1 cellular context compared by ENCODE assay signal in the genomic region with DNA sequence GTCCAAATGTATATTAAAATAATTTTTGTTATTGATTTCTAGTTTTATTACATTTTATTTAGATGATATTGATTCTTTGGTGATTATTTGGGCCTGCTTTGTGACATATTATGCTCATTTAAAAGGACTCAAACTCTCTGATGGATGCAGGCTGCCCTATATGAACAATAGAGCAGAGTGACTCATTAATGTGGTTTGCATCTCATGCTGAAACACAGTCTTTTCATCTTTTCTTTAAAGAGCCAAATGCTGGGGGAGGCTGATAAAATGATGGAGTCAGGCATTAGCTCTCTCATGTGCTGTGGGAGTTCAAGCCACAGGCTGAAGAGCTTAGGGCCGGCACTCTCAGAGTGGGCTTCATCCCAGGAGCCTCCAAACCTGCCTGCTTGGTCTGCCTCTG.
A peak's percentile ranks its signal among the peaks of the same experiment; 100 is the strongest.
TF ChIP-seq lines count a peak whose summit lies in the region.

No MANE protein-coding gene starts in this region.

TF ChIP-seq in GM12878, 131 proteins besides CTCF, POLR2A, EP300 and RAD21:
- TF ChIP-seq JUNB (IDR thresholded peaks at IDR 0.05) (peak; percentile 42), NR2C2 (IDR thresholded peaks at IDR 0.05; ENCODE audit: borderline replicate concordance, control insufficient read depth, insufficient read length, low read depth) (no peak), MTA3 (IDR thresholded peaks at IDR 0.05; ENCODE audit: borderline replicate concordance, low read length) (no peak), TCF3 (IDR thresholded peaks at IDR 0.05; ENCODE audit: borderline replicate concordance, insufficient read depth, low read depth, low read length) (no peak), CBX5 (IDR thresholded peaks at IDR 0.05; ENCODE audit: low read depth) (no peak), TCF7 (IDR thresholded peaks at IDR 0.05; ENCODE audit: borderline replicate concordance) (peak; percentile 45; the same call in 1 of the 2 replicates), RUNX3 (IDR thresholded peaks at IDR 0.05; ENCODE audit: low read length) (peak; percentile 71; the same call in 1 of the 2 replicates), BHLHE40 (IDR thresholded peaks at IDR 0.05; ENCODE audit: borderline replicate concordance in 1 of 2, low read depth in 2 of 2, low read length in 1 of 2) (0 out of 4 replicates have a peak, but pooled peaks of 1 of the 2 experiments have one; percentile 8), CREM (IDR thresholded peaks at IDR 0.05; ENCODE audit: low read depth) (peak; percentile 21; the same call in 1 of the 2 replicates), ATF7 (IDR thresholded peaks at IDR 0.05; ENCODE audit: low read depth) (0 out of 2 replicates have a peak, but pooled peaks have one; percentile 21)
- TF ChIP-seq, protein P1, sequence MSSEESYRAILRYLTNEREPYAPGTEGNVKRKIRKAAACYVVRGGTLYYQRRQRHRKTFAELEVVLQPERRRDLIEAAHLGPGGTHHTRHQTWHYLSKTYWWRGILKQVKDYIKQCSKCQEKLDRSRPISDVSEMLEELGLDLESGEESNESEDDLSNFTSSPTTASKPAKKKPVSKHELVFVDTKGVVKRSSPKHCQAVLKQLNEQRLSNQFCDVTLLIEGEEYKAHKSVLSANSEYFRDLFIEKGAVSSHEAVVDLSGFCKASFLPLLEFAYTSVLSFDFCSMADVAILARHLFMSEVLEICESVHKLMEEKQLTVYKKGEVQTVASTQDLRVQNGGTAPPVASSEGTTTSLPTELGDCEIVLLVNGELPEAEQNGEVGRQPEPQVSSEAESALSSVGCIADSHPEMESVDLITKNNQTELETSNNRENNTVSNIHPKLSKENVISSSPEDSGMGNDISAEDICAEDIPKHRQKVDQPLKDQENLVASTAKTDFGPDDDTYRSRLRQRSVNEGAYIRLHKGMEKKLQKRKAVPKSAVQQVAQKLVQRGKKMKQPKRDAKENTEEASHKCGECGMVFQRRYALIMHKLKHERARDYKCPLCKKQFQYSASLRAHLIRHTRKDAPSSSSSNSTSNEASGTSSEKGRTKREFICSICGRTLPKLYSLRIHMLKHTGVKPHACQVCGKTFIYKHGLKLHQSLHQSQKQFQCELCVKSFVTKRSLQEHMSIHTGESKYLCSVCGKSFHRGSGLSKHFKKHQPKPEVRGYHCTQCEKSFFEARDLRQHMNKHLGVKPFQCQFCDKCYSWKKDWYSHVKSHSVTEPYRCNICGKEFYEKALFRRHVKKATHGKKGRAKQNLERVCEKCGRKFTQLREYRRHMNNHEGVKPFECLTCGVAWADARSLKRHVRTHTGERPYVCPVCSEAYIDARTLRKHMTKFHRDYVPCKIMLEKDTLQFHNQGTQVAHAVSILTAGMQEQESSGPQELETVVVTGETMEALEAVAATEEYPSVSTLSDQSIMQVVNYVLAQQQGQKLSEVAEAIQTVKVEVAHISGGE (CRISPR knock-in tag; IDR thresholded peaks at IDR 0.05), result no peak
